In the genomic region with DNA sequence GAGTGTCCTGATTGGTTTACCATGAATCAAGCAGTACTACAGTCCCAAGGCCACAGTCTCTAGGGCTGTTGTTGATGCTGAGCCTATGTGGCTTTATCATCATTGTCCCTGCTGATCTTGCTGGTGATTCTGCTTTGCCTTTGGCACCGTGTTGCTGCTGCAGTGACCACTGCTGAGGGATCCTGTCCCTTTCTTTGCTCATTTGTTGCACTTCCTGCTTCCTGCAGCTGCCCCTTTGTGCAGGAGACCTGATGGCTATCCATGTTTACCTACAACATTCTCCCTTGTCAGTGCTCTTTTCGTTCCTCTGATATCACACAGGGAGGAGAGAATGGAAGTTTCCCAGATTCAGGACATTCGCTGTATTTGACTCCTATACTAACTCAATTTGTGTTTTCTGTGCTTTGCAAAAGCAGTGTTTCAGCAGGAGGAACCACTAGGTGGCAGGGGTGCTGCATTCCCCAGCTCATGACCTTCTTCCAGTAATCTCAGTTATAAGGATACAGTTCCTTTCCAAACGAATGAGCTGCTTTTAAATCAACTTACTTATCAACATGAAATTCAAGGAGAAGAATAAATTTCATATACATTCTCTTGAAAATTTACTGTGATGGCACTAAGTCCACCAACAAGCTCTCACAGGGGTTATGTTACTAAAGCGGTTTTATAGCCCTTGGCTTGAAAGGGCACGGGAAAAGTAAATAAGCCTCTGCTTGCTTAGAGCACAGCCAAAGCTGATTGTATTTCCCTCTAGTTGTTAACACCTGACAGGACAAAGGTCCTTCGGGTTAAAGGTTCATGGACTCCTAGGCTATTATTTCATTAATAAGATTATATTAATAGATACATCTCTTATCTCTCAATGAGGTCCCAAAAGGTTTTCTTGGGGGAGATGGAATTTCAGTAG, we compare ENCODE assay signal across 8 cellular contexts. TPM values are rescaled to one million over a fixed set of nuclear protein-coding genes. Genes with fewer than 3 reads are reported as not detected.
A peak's percentile ranks its signal among the peaks of the same experiment; 100 is the strongest.
DNase-seq lines count a peak whose midpoint lies in the region; ATAC-seq and TF ChIP-seq lines count a peak whose summit lies in the region.

No MANE protein-coding gene starts in this region.

- H3K4me1 Mint-ChIP-seq in Caco-2 (ENCODE audit: low read depth, unreplicated experiment), result peaks cover 49% of the 10 kb centered on the region

- TF ChIP-seq POLR2A in right lobe of liver (IDR thresholded peaks at IDR 0.05), result no peak

- peak; percentile 75 to 77 for TF ChIP-seq CTCF in Caco-2 (IDR thresholded peaks at IDR 0.05; ENCODE audit: insufficient read depth in 1 of 2, low read depth in 1 of 2, low read length in 1 of 2, severe bottlenecking in 1 of 2, unreplicated experiment in 1 of 2)
- peak; percentile 65 to 94 (median 86) for TF ChIP-seq CTCF in dorsolateral prefrontal cortex (IDR thresholded peaks at IDR 0.05 in 54 of 56, conservative IDR thresholded peaks at IDR 0.05 in 2 of 56; ENCODE audit: low read depth in 1 of 56, partially characterized antibody in 56 of 56)
- peak; percentile 89 to 93 (median 92) for TF ChIP-seq CTCF in right lobe of liver (IDR thresholded peaks at IDR 0.05)

- H3K9me3 Mint-ChIP-seq in Caco-2 (ENCODE audit: unreplicated experiment), result no peaks in the 10 kb centered on the region

- no peaks in the 10 kb centered on the region for H3K27me3 ChIP-seq in Caco-2 (replicated peaks; ENCODE audit: control insufficient read depth, insufficient read depth, low read length)
- no peaks in the 10 kb centered on the region for H3K27me3 ChIP-seq in dorsolateral prefrontal cortex
- H3K27me3 ChIP-seq in right lobe of liver, result no peaks in the 10 kb centered on the region

- H3K27me3 Mint-ChIP-seq in Caco-2 (ENCODE audit: insufficient read depth, unreplicated experiment), result no peaks in the 10 kb centered on the region

- H3K4me1 ChIP-seq in Caco-2, result peaks cover 60% of the 10 kb centered on the region
- peaks cover 0 to 31% (median 7%) of the 10 kb centered on the region in 4 donors for H3K4me1 ChIP-seq in right lobe of liver

- peak; percentile 89 to 96 (median 94) for ATAC-seq in right lobe of liver
- no peak for ATAC-seq in GM19035 (IDR thresholded peaks at IDR 0.05; ENCODE audit: unreplicated experiment)

- peak overlapping the region; percentile 71 for H3K4me3 Mint-ChIP-seq in Caco-2 (ENCODE audit: unreplicated experiment)

- peak; percentile 73 for DNase-seq in Caco-2
- DNase-seq in H4 (ENCODE audit: low spot score), result peak; percentile 61
- peak; percentile 62 for DNase-seq in NCI-H2196 (lab: John Stamatoyannopoulos, UW; ENCODE audit: unreplicated experiment)
- DNase-seq in activated CD4-positive, alpha-beta T cell treated with anti-CD3 and anti-CD28 coated beads for 4 hours, result peak; percentile 50 to 61
- peak; percentile 53 to 87 (median 72) for DNase-seq in dorsolateral prefrontal cortex
- peak; percentile 49 to 68 (median 61) for DNase-seq in right lobe of liver
- peak; percentile 23 to 33 (median 31) for DNase-seq in stimulated activated CD4-positive, alpha-beta T cell treated with anti-CD3 and anti-CD28 coated beads, TNF-alpha, amount 100 ng/mL, for 1 hour (ENCODE audit: low read depth in 3 of 3, low spot score in 1 of 3)

- H3K4me3 ChIP-seq in Caco-2 (ENCODE audit: low read depth, low read length) (0 out of 2 replicates have a peak overlapping the region, but pooled peaks have one; percentile 0), dorsolateral prefrontal cortex (no peak overlapping the region), right lobe of liver (no peak overlapping the region)

- H3K9me3 ChIP-seq in Caco-2, result no peaks in the 10 kb centered on the region
- H3K9me3 ChIP-seq in right lobe of liver, result no peaks in the 10 kb centered on the region

- H3K27ac Mint-ChIP-seq in Caco-2 (ENCODE audit: unreplicated experiment), result peak overlapping the region; percentile 91

- intact Hi-C loops in Caco-2 (cut with micrococcal nuclease; ENCODE audit: unreplicated experiment) (loop anchor here (1.0 to 10.0 kb wide), 7 partner anchors 9 to 382 kb away; a partner anchor contains a TSS), dorsolateral prefrontal cortex (cut with DNase I) (loop anchor here in 1 of 2 donors (2.0 to 10.0 kb wide), 2 partner anchors 150 to 302 kb away; no protein-coding TSS in a partner anchor), right lobe of liver (cut with DNase I) (no loop called here)

- CTCF ChIA-PET in Caco-2 (lab: Charles Lee), result interaction anchor here (0.6 to 1.6 kb wide), 10 partner anchors 9 to 339 kb away, joined by 3 to 30 read pairs (median 4); a partner anchor contains a TSS

- H3K36me3 ChIP-seq in Caco-2 (ENCODE audit: control insufficient read depth, insufficient read depth, low read length), result no peaks in the 10 kb centered on the region
- H3K36me3 ChIP-seq in right lobe of liver, result no peaks in the 10 kb centered on the region

- WGBS in right lobe of liver (ENCODE audit: insufficient coverage, low coverage, low lambda C conversion rate, missing lambda C conversion rate), result 7% methylated on average over 7 of the region's 7 CpGs

- H3K27ac ChIP-seq in dorsolateral prefrontal cortex, result peak overlapping the region in 7 of 59 donors; percentile 2 to 49 (median 39)
- H3K27ac ChIP-seq in right lobe of liver, result peak overlapping the region; percentile 37 to 58 (median 40)

- POLR2A ChIA-PET in Caco-2 (lab: Charles Lee), result interaction anchor here (1.3 to 2.0 kb wide), 2 partner anchors 10 to 43 kb away, joined by 24 to 28 read pairs; a partner anchor contains a TSS

- no peaks in the 10 kb centered on the region for H3K36me3 Mint-ChIP-seq in Caco-2 (ENCODE audit: insufficient read depth, unreplicated experiment)

- no TSS peak for BruUV-seq in Caco-2 (replicated peaks; lab: Mats Ljungman, UMichigan)

RNA-seq across cellular contexts. Expression of a gene that starts 9.7 kb away (rescaled TPM):
- total RNA-seq in Caco-2 (2022), result 56.0 and 62.2 TPM in 2 replicates
- total RNA-seq in H4 (2014; rRNA removed; shearing (Covaris generic)), result 44.0 and 49.3 TPM in 2 replicates
- total RNA-seq in dorsolateral prefrontal cortex, result 10 to 100 TPM; 25.3 to 57.4 (median 39.8) TPM
- 10 to 100 TPM; 19.0 to 23.4 (median 21.2) TPM for total RNA-seq in right lobe of liver

RNA-seq across cellular contexts. Expression of a gene that starts 44.2 kb away (rescaled TPM):
- total RNA-seq in Caco-2 (2022) (140 and 155 TPM in 2 replicates), dorsolateral prefrontal cortex (100 to 1,000 TPM; 112 to 213 (median 164) TPM), right lobe of liver (10 to 100 TPM; 38.7 to 71.4 (median 52.3) TPM)
- 36.3 and 43.1 TPM in 2 replicates for total RNA-seq in H4 (2014; rRNA removed; shearing (Covaris generic))
